Comparison of ENCODE assay signal across 11 cellular contexts in genomic region chr14:100079606-100080005, GRCh38. TPM values are rescaled to one million over a fixed set of nuclear protein-coding genes. Genes with fewer than 3 reads are reported as not detected.
DNase-seq lines count a peak whose midpoint lies in the region; ATAC-seq and TF ChIP-seq lines count a peak whose summit lies in the region.
"Had no signal": no experiment of that assay in that cellular context is flagged by ENCODE, and none has a peak within 500 bp of the region (broad histone marks: within the 10 kb centered on the region; RNA-seq: fewer than 3 reads in every experiment).

No MANE protein-coding gene starts in this region.

- 67% methylated on average over 6 of the region's 6 CpGs for WGBS in testis, 2 donors

- no peak overlapping the region for H3K27ac ChIP-seq in testis

- peaks cover 99% of the 10 kb centered on the region for H3K4me1 Mint-ChIP-seq in activated naive CD4-positive, alpha-beta T cell treated with anti-CD3 and anti-CD28 coated beads, Interleukin-2, amount 50 U/mL, for 24 hours
- H3K4me1 Mint-ChIP-seq in activated CD8-positive, alpha-beta T cell treated with anti-CD3 and anti-CD28 coated beads for 36 hours (ENCODE audit: low read depth) = peaks cover 95% of the 10 kb centered on the region
- H3K4me1 Mint-ChIP-seq in immature natural killer cell = peaks cover 99 to 100% of the 10 kb centered on the region in 2 donors

- H3K27me3 Mint-ChIP-seq in activated naive CD4-positive, alpha-beta T cell treated with anti-CD3 and anti-CD28 coated beads, Interleukin-2, amount 50 U/mL, for 24 hours = no peaks in the 10 kb centered on the region
- H3K27me3 Mint-ChIP-seq in activated CD8-positive, alpha-beta T cell treated with anti-CD3 and anti-CD28 coated beads for 36 hours = no peaks in the 10 kb centered on the region
- H3K27me3 Mint-ChIP-seq in immature natural killer cell (ENCODE audit: low read depth in 3 of 3) = peaks cover 0 to 22% (median 1%) of the 10 kb centered on the region in 3 donors

- no peak for ATAC-seq in activated CD8-positive, alpha-beta T cell treated with anti-CD3 and anti-CD28 coated beads for 36 hours
- ATAC-seq: gastroesophageal sphincter had no signal

- no peak for DNase-seq in activated naive CD4-positive, alpha-beta T cell (lab: John Stamatoyannopoulos, UW)
- DNase-seq in activated CD8-positive, alpha-beta T cell treated with anti-CD3 and anti-CD28 coated beads for 36 hours = no peak
- no peak for DNase-seq in immature natural killer cell
- DNase-seq in testis = peak; percentile 9
- no peak for DNase-seq in COLO668 (lab: John Stamatoyannopoulos, UW; ENCODE audit: unreplicated experiment)
- no peak for DNase-seq in NCI-H1436 treated with DMSO at 0.1 percent for 48 hours (lab: John Stamatoyannopoulos, UW)
- no peak for DNase-seq in stimulated activated naive CD4-positive, alpha-beta T cell treated with Interleukin-2 at 50 U/mL for 16 hours (lab: John Stamatoyannopoulos, UW)
- DNase-seq: dermis blood vessel endothelial cell, NCI-H187 treated with DMSO at 0.1 percent for 48 hours had no signal

- H3K9me3 Mint-ChIP-seq in activated naive CD4-positive, alpha-beta T cell treated with anti-CD3 and anti-CD28 coated beads, Interleukin-2, amount 50 U/mL, for 24 hours = no peaks in the 10 kb centered on the region
- no peaks in the 10 kb centered on the region for H3K9me3 Mint-ChIP-seq in activated CD8-positive, alpha-beta T cell treated with anti-CD3 and anti-CD28 coated beads for 36 hours
- H3K9me3 Mint-ChIP-seq in immature natural killer cell = no peaks in the 10 kb centered on the region

- TF ChIP-seq POLR2A in testis (IDR thresholded peaks at IDR 0.05) = no peak

- H3K36me3 Mint-ChIP-seq in activated naive CD4-positive, alpha-beta T cell treated with anti-CD3 and anti-CD28 coated beads, Interleukin-2, amount 50 U/mL, for 24 hours = peaks cover 8% of the 10 kb centered on the region
- peaks cover 82% of the 10 kb centered on the region for H3K36me3 Mint-ChIP-seq in activated CD8-positive, alpha-beta T cell treated with anti-CD3 and anti-CD28 coated beads for 36 hours (ENCODE audit: low read depth)
- H3K36me3 Mint-ChIP-seq in immature natural killer cell = peaks cover 16 to 49% (median 17%) of the 10 kb centered on the region in 3 donors

- CTCF ChIA-PET in activated CD8-positive, alpha-beta T cell treated with anti-CD3 and anti-CD28 coated beads for 36 hours (lab: Charles Lee) = interaction anchor here (1.0 to 26.8 kb wide), 6 partner anchors 9 to 114 kb away, joined by 3 to 913 read pairs (median 13); partner anchors contain the start of gene EVL

- peaks cover 4% of the 10 kb centered on the region for H3K4me1 ChIP-seq in testis

- no peaks in the 10 kb centered on the region for H3K9me3 ChIP-seq in testis
- H3K9me3 ChIP-seq: gastroesophageal sphincter had no signal

- intact Hi-C loops in activated CD8-positive, alpha-beta T cell treated with anti-CD3 and anti-CD28 coated beads for 36 hours (cut with micrococcal nuclease) = loop anchor here (2.0 kb wide), 2 partner anchors 15 to 27 kb away; partner anchors contain the start of gene EVL
- intact Hi-C loops in testis (cut with DNase I; ENCODE audit: low total_unique reads) = no loop called here

- peak overlapping the region; percentile 83 for H3K4me3 Mint-ChIP-seq in activated naive CD4-positive, alpha-beta T cell treated with anti-CD3 and anti-CD28 coated beads, Interleukin-2, amount 50 U/mL, for 24 hours
- H3K4me3 Mint-ChIP-seq in activated CD8-positive, alpha-beta T cell treated with anti-CD3 and anti-CD28 coated beads for 36 hours = peak overlapping the region; percentile 72
- peak overlapping the region; percentile 76 to 98 (median 89) for H3K4me3 Mint-ChIP-seq in immature natural killer cell

- no peaks in the 10 kb centered on the region for H3K27me3 ChIP-seq in testis
- H3K27me3 ChIP-seq: gastroesophageal sphincter had no signal

- H3K4me3 ChIP-seq in testis = no peak overlapping the region
- H3K4me3 ChIP-seq: gastroesophageal sphincter had no signal

- POLR2A ChIA-PET in activated CD8-positive, alpha-beta T cell treated with anti-CD3 and anti-CD28 coated beads for 36 hours (lab: Charles Lee) = interaction anchor here (1.2 to 24.7 kb wide), 4 partner anchors 17 to 105 kb away, joined by 3 to 840 read pairs (median 262); partner anchors contain the start of gene EVL

- peak overlapping the region; percentile 99 for H3K27ac Mint-ChIP-seq in activated naive CD4-positive, alpha-beta T cell treated with anti-CD3 and anti-CD28 coated beads, Interleukin-2, amount 50 U/mL, for 24 hours
- peak overlapping the region; percentile 99 for H3K27ac Mint-ChIP-seq in activated CD8-positive, alpha-beta T cell treated with anti-CD3 and anti-CD28 coated beads for 36 hours
- peak overlapping the region; percentile 97 to 100 (median 98) for H3K27ac Mint-ChIP-seq in immature natural killer cell

- H3K36me3 ChIP-seq in testis (ENCODE audit: low read depth, missing control alignments) = no peaks in the 10 kb centered on the region

- no peak for TF ChIP-seq CTCF in activated CD8-positive, alpha-beta T cell treated with anti-CD3 and anti-CD28 coated beads for 36 hours (IDR thresholded peaks at IDR 0.05)
- TF ChIP-seq CTCF in testis (IDR thresholded peaks at IDR 0.05) = no peak

RNA-seq across cellular contexts. Expression of gene EVL, which starts 14.4 kb away (rescaled TPM):
- total RNA-seq in activated CD8-positive, alpha-beta T cell treated with anti-CD3 and anti-CD28 coated beads for 36 hours = 100 to 1,000 TPM; 340 to 351 TPM
- polyA plus RNA-seq in immature natural killer cell = 100 to 1,000 TPM in 1 of 3 donors, 10 to 100 TPM in 2; 56.8 to 135 (median 76.3) TPM
- 10 to 100 TPM; 91.7 to 96.8 TPM for total RNA-seq in testis
- polyA plus RNA-seq in testis (ENCODE audit: insufficient read depth, low read depth, low replicate concordance) = 87.4 TPM
